In the genomic region with DNA sequence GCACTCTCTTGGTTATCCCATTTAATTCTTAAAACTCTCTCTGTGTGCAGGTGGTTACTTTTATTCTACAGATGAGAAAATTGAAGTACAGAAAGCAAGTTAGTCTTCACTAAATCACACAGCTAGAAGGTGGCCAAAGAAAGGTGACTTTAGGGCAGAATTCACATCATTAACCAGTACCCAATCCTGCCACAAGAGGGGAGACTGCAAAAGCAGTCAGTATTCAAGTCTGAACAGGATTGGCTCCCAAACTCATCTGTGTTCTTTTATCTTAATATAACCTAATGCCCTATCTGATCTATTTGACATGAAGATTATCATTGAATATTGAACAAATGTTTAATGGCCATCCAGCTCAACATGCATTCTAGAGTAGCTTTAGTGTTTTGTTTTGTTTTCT, we compare ENCODE assay signal across 9 cellular contexts.
DNase-seq lines count a peak whose midpoint lies in the region; ATAC-seq and TF ChIP-seq lines count a peak whose summit lies in the region.
"Had no signal": no experiment of that assay in that cellular context is flagged by ENCODE, and none has a peak within 500 bp of the region (broad histone marks: within the 10 kb centered on the region; RNA-seq: fewer than 3 reads in every experiment).

No MANE protein-coding gene starts in this region.

- TF ChIP-seq CTCF in brain (conservative IDR thresholded peaks at IDR 0.05) (peak; percentile 25 to 40), tibial artery (IDR thresholded peaks at IDR 0.05) (peak; percentile 40 to 42), right atrium auricular region (IDR thresholded peaks at IDR 0.05) (peak in 1 of 2 donors; percentile 27)

- DNase-seq in NCI-H748 (lab: John Stamatoyannopoulos, UW; ENCODE audit: unreplicated experiment) (peak; percentile 46), NCI-H748 treated with DMSO at 0.1 percent for 48 hours (lab: John Stamatoyannopoulos, UW) (no peak), tibial artery (no peak), anterior cingulate cortex (lab: John Stamatoyannopoulos, UW) (no peak), SW480 (ENCODE audit: low spot score) (no peak), right atrium auricular region (ENCODE audit: low spot score) (no peak)

- H3K4me1 ChIP-seq in tibial artery, result peaks cover 0 to 29% (median 2%) of the 10 kb centered on the region in 4 donors
- no peaks in the 10 kb centered on the region for H3K4me1 ChIP-seq in right atrium auricular region

- H3K9me3 ChIP-seq in tibial artery, result no peaks in the 10 kb centered on the region
- H3K9me3 ChIP-seq in right atrium auricular region, result no peaks in the 10 kb centered on the region
- H3K9me3 ChIP-seq: neutrophil had no signal

- H3K27me3 Mint-ChIP-seq in brain, result no peaks in the 10 kb centered on the region

- H3K27me3 ChIP-seq in tibial artery (no peaks in the 10 kb centered on the region), right atrium auricular region (no peaks in the 10 kb centered on the region)
- H3K27me3 ChIP-seq: neutrophil had no signal

- H3K27ac ChIP-seq in tibial artery (no peak overlapping the region), right atrium auricular region (no peak overlapping the region)
- H3K27ac ChIP-seq: neutrophil had no signal

- H3K4me1 Mint-ChIP-seq in brain, result peaks cover 11% of the 10 kb centered on the region

- no peak overlapping the region for H3K4me3 ChIP-seq in tibial artery
- H3K4me3 ChIP-seq in right atrium auricular region, result no peak overlapping the region

- intact Hi-C loops in tibial artery (cut with DNase I; ENCODE audit: low total_unique reads), result no loop called here

- no peaks in the 10 kb centered on the region for H3K9me3 Mint-ChIP-seq in brain

- H3K36me3 ChIP-seq in tibial artery, result no peaks in the 10 kb centered on the region
- H3K36me3 ChIP-seq in right atrium auricular region, result no peaks in the 10 kb centered on the region
- H3K36me3 ChIP-seq: neutrophil had no signal

- H3K4me3 Mint-ChIP-seq in brain, result no peak overlapping the region

- no peak overlapping the region for H3K27ac Mint-ChIP-seq in brain

- peak; percentile 74 for ATAC-seq in HG03196 (IDR thresholded peaks at IDR 0.05; ENCODE audit: unreplicated experiment)

- H3K36me3 Mint-ChIP-seq in brain, result no peaks in the 10 kb centered on the region
